In the genomic region with DNA sequence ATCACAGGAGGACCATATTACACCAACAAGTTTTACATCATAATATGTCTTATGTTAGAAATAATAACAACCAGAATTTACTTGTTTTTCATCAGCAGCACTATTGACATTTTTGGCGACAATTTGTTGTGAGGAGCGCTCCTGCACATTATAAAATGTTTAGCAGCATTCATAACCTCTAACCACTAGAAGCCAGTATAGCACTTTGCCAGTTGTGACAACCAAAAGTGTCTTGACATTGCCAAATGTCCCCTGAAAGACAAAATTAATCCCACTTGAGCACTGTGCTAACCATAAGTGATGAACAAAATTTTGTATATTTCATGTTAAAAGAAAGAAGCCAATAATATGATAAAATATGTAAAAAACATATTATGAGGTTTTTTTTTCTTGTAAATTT, we compare ENCODE assay signal across 2 cellular contexts.
TF ChIP-seq lines count a peak whose summit lies in the region.

No MANE protein-coding gene starts in this region.

TF ChIP-seq in A549, 52 proteins besides CTCF, POLR2A, EP300 and RAD21 (continued from another document):
- TF ChIP-seq, protein P1, sequence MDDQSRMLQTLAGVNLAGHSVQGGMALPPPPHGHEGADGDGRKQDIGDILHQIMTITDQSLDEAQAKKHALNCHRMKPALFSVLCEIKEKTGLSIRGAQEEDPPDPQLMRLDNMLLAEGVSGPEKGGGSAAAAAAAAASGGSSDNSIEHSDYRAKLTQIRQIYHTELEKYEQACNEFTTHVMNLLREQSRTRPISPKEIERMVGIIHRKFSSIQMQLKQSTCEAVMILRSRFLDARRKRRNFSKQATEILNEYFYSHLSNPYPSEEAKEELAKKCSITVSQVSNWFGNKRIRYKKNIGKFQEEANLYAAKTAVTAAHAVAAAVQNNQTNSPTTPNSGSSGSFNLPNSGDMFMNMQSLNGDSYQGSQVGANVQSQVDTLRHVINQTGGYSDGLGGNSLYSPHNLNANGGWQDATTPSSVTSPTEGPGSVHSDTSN (IDR thresholded peaks at IDR 0.05): no peak
- TF ChIP-seq HOXB5 (CRISPR knock-in tag; IDR thresholded peaks at IDR 0.05) (no peak), FOSB (CRISPR knock-in tag; IDR thresholded peaks at IDR 0.05) (no peak), EHMT2 (IDR thresholded peaks at IDR 0.05; ENCODE audit: low read depth) (no peak), TFCP2L1 (CRISPR knock-in tag; IDR thresholded peaks at IDR 0.05) (no peak)

TF ChIP-seq in Ishikawa, 13 proteins besides CTCF, POLR2A, EP300 and RAD21 (continued from another document):
- TF ChIP-seq, protein P2, sequence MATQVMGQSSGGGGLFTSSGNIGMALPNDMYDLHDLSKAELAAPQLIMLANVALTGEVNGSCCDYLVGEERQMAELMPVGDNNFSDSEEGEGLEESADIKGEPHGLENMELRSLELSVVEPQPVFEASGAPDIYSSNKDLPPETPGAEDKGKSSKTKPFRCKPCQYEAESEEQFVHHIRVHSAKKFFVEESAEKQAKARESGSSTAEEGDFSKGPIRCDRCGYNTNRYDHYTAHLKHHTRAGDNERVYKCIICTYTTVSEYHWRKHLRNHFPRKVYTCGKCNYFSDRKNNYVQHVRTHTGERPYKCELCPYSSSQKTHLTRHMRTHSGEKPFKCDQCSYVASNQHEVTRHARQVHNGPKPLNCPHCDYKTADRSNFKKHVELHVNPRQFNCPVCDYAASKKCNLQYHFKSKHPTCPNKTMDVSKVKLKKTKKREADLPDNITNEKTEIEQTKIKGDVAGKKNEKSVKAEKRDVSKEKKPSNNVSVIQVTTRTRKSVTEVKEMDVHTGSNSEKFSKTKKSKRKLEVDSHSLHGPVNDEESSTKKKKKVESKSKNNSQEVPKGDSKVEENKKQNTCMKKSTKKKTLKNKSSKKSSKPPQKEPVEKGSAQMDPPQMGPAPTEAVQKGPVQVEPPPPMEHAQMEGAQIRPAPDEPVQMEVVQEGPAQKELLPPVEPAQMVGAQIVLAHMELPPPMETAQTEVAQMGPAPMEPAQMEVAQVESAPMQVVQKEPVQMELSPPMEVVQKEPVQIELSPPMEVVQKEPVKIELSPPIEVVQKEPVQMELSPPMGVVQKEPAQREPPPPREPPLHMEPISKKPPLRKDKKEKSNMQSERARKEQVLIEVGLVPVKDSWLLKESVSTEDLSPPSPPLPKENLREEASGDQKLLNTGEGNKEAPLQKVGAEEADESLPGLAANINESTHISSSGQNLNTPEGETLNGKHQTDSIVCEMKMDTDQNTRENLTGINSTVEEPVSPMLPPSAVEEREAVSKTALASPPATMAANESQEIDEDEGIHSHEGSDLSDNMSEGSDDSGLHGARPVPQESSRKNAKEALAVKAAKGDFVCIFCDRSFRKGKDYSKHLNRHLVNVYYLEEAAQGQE (IDR thresholded peaks at IDR 0.05; ENCODE audit: low read depth): no peak
TF ChIP-seq in Ishikawa: peak in this region for 0.
